In the genomic region with DNA sequence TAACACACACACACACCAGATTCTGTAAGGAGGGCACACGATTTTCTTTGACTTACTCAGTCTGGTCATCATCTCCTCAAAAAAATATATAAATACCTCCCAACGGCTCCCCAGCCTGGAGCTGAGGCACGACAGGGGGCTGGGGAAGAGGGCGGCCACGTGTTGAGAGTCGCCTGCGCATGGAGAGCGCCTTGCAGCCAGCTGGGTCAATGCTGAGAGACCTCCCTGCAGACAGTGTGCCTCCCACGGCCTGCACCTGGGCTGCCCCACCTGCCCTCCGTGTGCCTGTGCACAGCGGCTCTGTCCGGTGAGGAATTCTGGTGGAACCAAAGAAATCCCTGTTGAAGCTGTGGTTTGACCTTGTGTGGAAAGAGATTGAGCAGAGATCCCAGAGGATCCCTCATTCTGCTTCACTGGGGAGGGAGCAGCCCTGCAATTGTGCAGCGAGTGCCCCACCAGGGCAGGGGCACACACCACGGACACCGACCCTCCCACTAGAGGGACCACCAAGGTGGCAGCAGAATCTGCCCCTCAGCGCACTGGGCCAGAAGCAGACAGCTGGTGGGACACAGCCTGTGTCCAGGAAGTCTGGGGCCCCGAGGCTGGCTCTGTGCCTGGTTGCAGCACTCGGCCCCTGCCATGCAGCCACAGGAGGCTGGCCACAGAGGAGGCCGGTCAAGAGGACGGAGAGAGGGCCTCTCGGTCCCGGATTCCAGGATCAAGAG, we compare ENCODE assay signal across 19 cellular contexts.
DNase-seq lines count a peak whose midpoint lies in the region; ATAC-seq and TF ChIP-seq lines count a peak whose summit lies in the region.
"Had no signal": no experiment of that assay in that cellular context is flagged by ENCODE, and none has a peak within 500 bp of the region (broad histone marks: within the 10 kb centered on the region; RNA-seq: fewer than 3 reads in every experiment).

No MANE protein-coding gene starts in this region.

- no peak for TF ChIP-seq CTCF in brain (conservative IDR thresholded peaks at IDR 0.05)
- no peak for TF ChIP-seq CTCF in chondrocyte (IDR thresholded peaks at IDR 0.05)
- TF ChIP-seq CTCF in natural killer cell (IDR thresholded peaks at IDR 0.05): no peak

- no peaks in the 10 kb centered on the region for H4K20me1 ChIP-seq in BLaER1

- peaks cover 8% of the 10 kb centered on the region; the same call in 1 of the 2 replicates for H3K27me3 ChIP-seq in BLaER1

- H3K4me1 Mint-ChIP-seq in brain (peaks cover 35% of the 10 kb centered on the region), chondrocyte (ENCODE audit: low read depth) (no peaks in the 10 kb centered on the region), natural killer cell (no peaks in the 10 kb centered on the region)

- H3K4me1 ChIP-seq in BLaER1: peaks cover 78% of the 10 kb centered on the region

- H3K4me3 Mint-ChIP-seq in brain (no peak overlapping the region), chondrocyte (ENCODE audit: unreplicated experiment) (no peak overlapping the region), natural killer cell (no peak overlapping the region)
- H3K4me3 Mint-ChIP-seq: CD4-positive, alpha-beta T cell had no signal

- intact Hi-C loops in posterior vena cava (cut with DNase I): no loop called here
- intact Hi-C loops in natural killer cell (cut with micrococcal nuclease): no loop called here

- peak overlapping the region; percentile 15; the same call in 1 of the 2 replicates for H3K9ac ChIP-seq in BLaER1
- H3K9ac ChIP-seq: GM23248 had no signal

- peak overlapping the region in 3 of 5 experiments; percentile 21 to 69 (median 29) for H3K27ac Mint-ChIP-seq in brain
- H3K27ac Mint-ChIP-seq in chondrocyte (ENCODE audit: unreplicated experiment): no peak overlapping the region
- no peak overlapping the region for H3K27ac Mint-ChIP-seq in natural killer cell
- H3K27ac Mint-ChIP-seq: CD4-positive, alpha-beta T cell had no signal

- no peak overlapping the region for H3K4me3 ChIP-seq in BLaER1
- H3K4me3 ChIP-seq: GM23248, K562, PC-9 had no signal

- peak overlapping the region; percentile 95 for H3K4me2 ChIP-seq in BLaER1
- H3K4me2 ChIP-seq: PC-9 had no signal

- H3K27ac ChIP-seq in BLaER1: peak overlapping the region; percentile 18; the same call in 1 of the 2 replicates
- H3K27ac ChIP-seq: GM23248, PC-9 had no signal

- H3K36me3 Mint-ChIP-seq in brain (no peaks in the 10 kb centered on the region), chondrocyte (ENCODE audit: low read depth) (no peaks in the 10 kb centered on the region), natural killer cell (no peaks in the 10 kb centered on the region)

- H3K27me3 Mint-ChIP-seq in brain (peaks cover 8% of the 10 kb centered on the region), chondrocyte (ENCODE audit: low read depth) (peaks cover 25% of the 10 kb centered on the region), natural killer cell (ENCODE audit: low read depth in 2 of 2) (peaks cover 0 to 6% of the 10 kb centered on the region in 2 donors)

- H3K9me3 ChIP-seq in BLaER1: no peaks in the 10 kb centered on the region

- H3K36me3 ChIP-seq in BLaER1: no peaks in the 10 kb centered on the region

- no peak for ATAC-seq in natural killer cell
- ATAC-seq: K562 had no signal

- DNase-seq in left kidney (ENCODE audit: low read depth, low spot score) (peak; percentile 59), posterior vena cava (ENCODE audit: low spot score) (peak; percentile 75), chondrocyte (ENCODE audit: low spot score) (no peak), natural killer cell (no peak), RPMI8226 (no peak)
- DNase-seq: CD4-positive, alpha-beta T cell; GM23248; HCEC 1CT; Kasumi-1; MV-4-11; NCI-H1105; NCI-H1436 treated with DMSO at 0.1 percent for 48 hours; NCI-H187 treated with DMSO at 0.1 percent for 48 hours; NCI-H82; PC-9; SHP77 had no signal

- H3K9me3 Mint-ChIP-seq in brain (peaks cover 0 to 5% (median 0%) of the 10 kb centered on the region in 5 experiments), chondrocyte (ENCODE audit: low read depth) (no peaks in the 10 kb centered on the region), natural killer cell (no peaks in the 10 kb centered on the region)
- H3K9me3 Mint-ChIP-seq: CD4-positive, alpha-beta T cell had no signal

Comparison
In these comparisons a context has a peak if more than half of its experiments do, and no peak if none do; other contexts are left out.
1. H3K27ac Mint-ChIP-seq: peak in brain (3 of 5); none in chondrocyte (single experiment) and natural killer cell (0 of 2).
2. DNase-seq: peak in left kidney (single experiment) and posterior vena cava (single experiment); none in chondrocyte (single experiment), natural killer cell (single experiment) and RPMI8226 (single experiment).